Comparison of ENCODE assay signal across 8 cellular contexts in genomic region chr12:8950702-8951478, GRCh38. TPM values are rescaled to one million over a fixed set of nuclear protein-coding genes. Genes with fewer than 3 reads are reported as not detected.
DNase-seq lines count a peak whose midpoint lies in the region; TF ChIP-seq lines count a peak whose summit lies in the region.

No MANE protein-coding gene starts in this region.

- H4K20me1 ChIP-seq in hepatocyte (ENCODE audit: insufficient read depth, poor library complexity, severe bottlenecking), result peaks cover 14% of the 10 kb centered on the region

- H3K27me3 Mint-ChIP-seq in activated CD4-positive, alpha-beta T cell treated with anti-CD3 and anti-CD28 coated beads, Interleukin-2, amount 10 ng/mL, durations not matched to agents 24 days and 14 days, result no peaks in the 10 kb centered on the region

- intact Hi-C loops in activated CD4-positive, alpha-beta T cell treated with anti-CD3 and anti-CD28 coated beads, Interleukin-2, amount 10 ng/mL, durations not matched to agents 24 days and 14 days (cut with micrococcal nuclease), result loop anchor here (1.0 to 5.0 kb wide), 3 partner anchors 74 to 304 kb away; no protein-coding TSS in a partner anchor
- intact Hi-C loops in stomach (cut with DNase I; ENCODE audit: low total_unique reads), result no loop called here

- peaks cover 9% of the 10 kb centered on the region for H3K9me3 Mint-ChIP-seq in activated CD4-positive, alpha-beta T cell treated with anti-CD3 and anti-CD28 coated beads, Interleukin-2, amount 10 ng/mL, durations not matched to agents 24 days and 14 days

- peaks cover 41% of the 10 kb centered on the region for H3K79me2 ChIP-seq in hepatocyte

- H3K4me3 ChIP-seq in WI38 (ENCODE audit: low read depth, low read length), result peak overlapping the region; percentile 97
- peak overlapping the region; percentile 31 for H3K4me3 ChIP-seq in hepatocyte
- peak overlapping the region; percentile 62 to 85 (median 79) for H3K4me3 ChIP-seq in stomach

- no peaks in the 10 kb centered on the region for H3K36me3 ChIP-seq in hepatocyte (replicated peaks; ENCODE audit: insufficient read depth, low read depth)
- peaks cover 0 to 7% (median 5%) of the 10 kb centered on the region in 4 donors for H3K36me3 ChIP-seq in stomach

- H3K27me3 ChIP-seq in hepatocyte, result no peaks in the 10 kb centered on the region
- no peaks in the 10 kb centered on the region for H3K27me3 ChIP-seq in stomach

- H3K4me1 ChIP-seq in hepatocyte (ENCODE audit: insufficient read depth) (peaks cover 12% of the 10 kb centered on the region), stomach (peaks cover 13 to 43% (median 35%) of the 10 kb centered on the region in 4 donors)

- H3K4me2 ChIP-seq in hepatocyte, result peak overlapping the region; percentile 81

- no peaks in the 10 kb centered on the region for H3K9me2 ChIP-seq in hepatocyte (replicated peaks; ENCODE audit: insufficient read depth)

- H3K9me3 ChIP-seq in hepatocyte (ENCODE audit: low read depth) (no peaks in the 10 kb centered on the region), stomach (no peaks in the 10 kb centered on the region)

- peak overlapping the region; percentile 89 for H2AFZ ChIP-seq in hepatocyte

- peaks cover 30% of the 10 kb centered on the region for H3K36me3 Mint-ChIP-seq in activated CD4-positive, alpha-beta T cell treated with anti-CD3 and anti-CD28 coated beads, Interleukin-2, amount 10 ng/mL, durations not matched to agents 24 days and 14 days (ENCODE audit: low read depth)

- no peak for TF ChIP-seq EP300 in stomach (IDR thresholded peaks at IDR 0.05)

- H3K4me3 Mint-ChIP-seq in activated CD4-positive, alpha-beta T cell treated with anti-CD3 and anti-CD28 coated beads, Interleukin-2, amount 10 ng/mL, durations not matched to agents 24 days and 14 days, result peak overlapping the region; percentile 98

- peaks cover 50% of the 10 kb centered on the region for H3K4me1 Mint-ChIP-seq in activated CD4-positive, alpha-beta T cell treated with anti-CD3 and anti-CD28 coated beads, Interleukin-2, amount 10 ng/mL, durations not matched to agents 24 days and 14 days

- 46% methylated on average over 9 of the region's 9 CpGs for WGBS in hepatocyte (ENCODE audit: low lambda C conversion rate, missing lambda C conversion rate)
- 18 to 22% (median 21%) methylated on average over 9 of the region's 9 CpGs for WGBS in stomach, 5 donors

- TF ChIP-seq CTCF in WI38 (IDR thresholded peaks at IDR 0.05; ENCODE audit: low read depth, low read length), result no peak
- peak; percentile 13 for TF ChIP-seq CTCF in hepatocyte (IDR thresholded peaks at IDR 0.05; ENCODE audit: poor library complexity)
- no peak for TF ChIP-seq CTCF in stomach (IDR thresholded peaks at IDR 0.05)

- peak; percentile 71 for DNase-seq in activated CD4-positive, alpha-beta T cell treated with anti-CD3 and anti-CD28 coated beads, Interleukin-2, amount 10 ng/mL, durations not matched to agents 24 days and 14 days
- DNase-seq in activated CD4-positive, alpha-beta T cell treated with anti-CD3 and anti-CD28 coated beads for 48 hours, result no peak
- DNase-seq in hepatocyte (ENCODE audit: low spot score) (no peak), stomach (no peak), superior temporal gyrus (ENCODE audit: extremely low spot score) (no peak), nucleus accumbens (lab: John Stamatoyannopoulos, UW) (no peak), NCI-H2196 (lab: John Stamatoyannopoulos, UW; ENCODE audit: unreplicated experiment) (no peak)

- peak overlapping the region; percentile 93 for H3K27ac Mint-ChIP-seq in activated CD4-positive, alpha-beta T cell treated with anti-CD3 and anti-CD28 coated beads, Interleukin-2, amount 10 ng/mL, durations not matched to agents 24 days and 14 days

- TF ChIP-seq POLR2A in stomach (IDR thresholded peaks at IDR 0.05), result no peak

- H3K27ac ChIP-seq in hepatocyte (peak overlapping the region; percentile 94), stomach (peak overlapping the region in 4 of 5 donors; percentile 95 to 99 (median 97))

RNA-seq across cellular contexts. Expression of gene M6PR, which starts 1.4 kb away (rescaled TPM):
- total RNA-seq in activated CD4-positive, alpha-beta T cell treated with anti-CD3 and anti-CD28 coated beads, Interleukin-2, amount 10 ng/mL, durations not matched to agents 24 days and 14 days, result 160 and 167 TPM in 2 replicates
- 127 and 150 TPM in 2 replicates for total RNA-seq in hepatocyte
- 133 and 137 TPM in 2 replicates for polyA plus RNA-seq in hepatocyte
- 100 to 1,000 TPM in 2 of 5 donors, 10 to 100 TPM in 3; 33.3 to 155 (median 66.9) TPM for total RNA-seq in stomach
- 10 to 100 TPM; 20.9 to 50.1 (median 36.7) TPM for polyA plus RNA-seq in stomach

RNA-seq across cellular contexts. Expression of gene PHC1, which starts 36.6 kb away (rescaled TPM):
- total RNA-seq in activated CD4-positive, alpha-beta T cell treated with anti-CD3 and anti-CD28 coated beads, Interleukin-2, amount 10 ng/mL, durations not matched to agents 24 days and 14 days, result 7.9 and 8.7 TPM in 2 replicates
- total RNA-seq in hepatocyte (38.8 and 49.2 TPM in 2 replicates), stomach (100 to 1,000 TPM in 1 of 5 donors, 10 to 100 TPM in 3, 1 to 10 TPM in 1; 4.3 to 176 (median 21.3) TPM)
- polyA plus RNA-seq in hepatocyte (22.3 and 25.8 TPM in 2 replicates), stomach (10 to 100 TPM in 2 of 3 donors, 1 to 10 TPM in 1; 9.7 to 18.9 (median 14.2) TPM)

RNA-seq across cellular contexts. Expression of gene KLRG1, which starts 38.5 kb away (rescaled TPM):
- total RNA-seq in activated CD4-positive, alpha-beta T cell treated with anti-CD3 and anti-CD28 coated beads, Interleukin-2, amount 10 ng/mL, durations not matched to agents 24 days and 14 days, result 0.71 and 0.84 TPM in 2 replicates
- 0.24 and 0.37 TPM in 2 replicates for total RNA-seq in hepatocyte
- polyA plus RNA-seq in hepatocyte, result 0.45 and 1.8 TPM in 2 replicates
- 1 to 10 TPM in 2 of 5 donors, under 1 TPM in 1, not detected in 2; 0.43 to 2.9 (median 1.3) TPM for total RNA-seq in stomach
- polyA plus RNA-seq in stomach, result 1 to 10 TPM in 2 of 3 donors, under 1 TPM in 1; 0.40 to 1.7 (median 1.6) TPM

Comparison
In these comparisons a context has a peak if more than half of its experiments do, and no peak if none do; other contexts are left out.
1. H3K4me3 ChIP-seq: peak in every context shown above with its lines; median percentile 97 in WI38; 79 in stomach; 31 in hepatocyte.